In genomic region chr17:559699-560378, GRCh38 we compare ENCODE assay signal across 9 cellular contexts.
DNase-seq lines count a peak whose midpoint lies in the region; ATAC-seq and TF ChIP-seq lines count a peak whose summit lies in the region.
"Had no signal": no experiment of that assay in that cellular context is flagged by ENCODE, and none has a peak within 500 bp of the region (broad histone marks: within the 10 kb centered on the region; RNA-seq: fewer than 3 reads in every experiment).

No MANE protein-coding gene starts in this region.

- no peaks in the 10 kb centered on the region for H3K9me3 Mint-ChIP-seq in activated T-cell treated with anti-CD3 and anti-CD28 coated beads, Interleukin-2, amount 50 U/mL, for 72 hours
- no peaks in the 10 kb centered on the region for H3K9me3 Mint-ChIP-seq in activated T-cell treated with anti-CD3 and anti-CD28 coated beads, Interleukin-2, amount 50 U/mL, for 4 hours
- no peaks in the 10 kb centered on the region for H3K9me3 Mint-ChIP-seq in glutamatergic neuron (ENCODE audit: unreplicated experiment)

- peak overlapping the region; percentile 71 for H3K27ac Mint-ChIP-seq in activated T-cell treated with anti-CD3 and anti-CD28 coated beads, Interleukin-2, amount 50 U/mL, for 72 hours
- H3K27ac Mint-ChIP-seq in glutamatergic neuron (ENCODE audit: unreplicated experiment): no peak overlapping the region

- H3K36me3 ChIP-seq in uterus: no peaks in the 10 kb centered on the region

- H3K4me3 ChIP-seq in coronary artery: no peak overlapping the region
- no peak overlapping the region for H3K4me3 ChIP-seq in uterus

- H3K27ac ChIP-seq in coronary artery: peak overlapping the region; percentile 39 to 74
- H3K27ac ChIP-seq in uterus: peak overlapping the region; percentile 8 to 49
- H3K27ac ChIP-seq: C4-2B had no signal

- H3K36me3 Mint-ChIP-seq in activated T-cell treated with anti-CD3 and anti-CD28 coated beads, Interleukin-2, amount 50 U/mL, for 72 hours (ENCODE audit: insufficient read depth in 2 of 2): peaks cover 2 to 10% of the 10 kb centered on the region in 2 donors
- H3K36me3 Mint-ChIP-seq in activated T-cell treated with anti-CD3 and anti-CD28 coated beads, Interleukin-2, amount 50 U/mL, for 4 hours (ENCODE audit: insufficient read depth): peaks cover 39% of the 10 kb centered on the region
- H3K36me3 Mint-ChIP-seq in glutamatergic neuron (ENCODE audit: unreplicated experiment): peaks cover 7% of the 10 kb centered on the region

- peak overlapping the region in 1 of 2 donors; percentile 48 for H3K4me3 Mint-ChIP-seq in activated T-cell treated with anti-CD3 and anti-CD28 coated beads, Interleukin-2, amount 50 U/mL, for 72 hours
- H3K4me3 Mint-ChIP-seq in activated T-cell treated with anti-CD3 and anti-CD28 coated beads, Interleukin-2, amount 50 U/mL, for 4 hours: no peak overlapping the region
- no peak overlapping the region for H3K4me3 Mint-ChIP-seq in glutamatergic neuron (ENCODE audit: unreplicated experiment)

- no peaks in the 10 kb centered on the region for H3K27me3 Mint-ChIP-seq in activated T-cell treated with anti-CD3 and anti-CD28 coated beads, Interleukin-2, amount 50 U/mL, for 72 hours (ENCODE audit: low read depth)
- H3K27me3 Mint-ChIP-seq in activated T-cell treated with anti-CD3 and anti-CD28 coated beads, Interleukin-2, amount 50 U/mL, for 4 hours (ENCODE audit: low read depth): no peaks in the 10 kb centered on the region
- H3K27me3 Mint-ChIP-seq in glutamatergic neuron (ENCODE audit: unreplicated experiment): no peaks in the 10 kb centered on the region

- TF ChIP-seq CTCF in coronary artery (IDR thresholded peaks at IDR 0.05): no peak
- no peak for TF ChIP-seq CTCF in uterus (IDR thresholded peaks at IDR 0.05)
- TF ChIP-seq CTCF in glutamatergic neuron (IDR thresholded peaks at IDR 0.05; ENCODE audit: partially characterized antibody, unreplicated experiment): no peak

- no peaks in the 10 kb centered on the region for H3K9me3 ChIP-seq in uterus

- peaks cover 28% of the 10 kb centered on the region for H3K4me1 Mint-ChIP-seq in activated T-cell treated with anti-CD3 and anti-CD28 coated beads, Interleukin-2, amount 50 U/mL, for 72 hours (ENCODE audit: low read depth)
- no peaks in the 10 kb centered on the region for H3K4me1 Mint-ChIP-seq in activated T-cell treated with anti-CD3 and anti-CD28 coated beads, Interleukin-2, amount 50 U/mL, for 4 hours (ENCODE audit: low read depth)
- H3K4me1 Mint-ChIP-seq in glutamatergic neuron (ENCODE audit: low read depth, unreplicated experiment): peaks cover 2% of the 10 kb centered on the region

- TF ChIP-seq POLR2A in uterus (IDR thresholded peaks at IDR 0.05): no peak

- no peak for DNase-seq in activated T-cell treated with anti-CD3 and anti-CD28 coated beads, Interleukin-2, amount 50 U/mL, for 72 hours
- no peak for DNase-seq in activated T-cell treated with anti-CD3 and anti-CD28 coated beads, Interleukin-2, amount 50 U/mL, for 4 hours
- DNase-seq in coronary artery (ENCODE audit: low spot score) (no peak), lung microvascular endothelial cell (ENCODE audit: low read depth in 2 of 2) (peak; percentile 28 to 87), uterus (peak in 1 of 2 donors; percentile 23), glutamatergic neuron (no peak), NCI-H2081 (lab: John Stamatoyannopoulos, UW) (no peak)

- no peaks in the 10 kb centered on the region for H3K27me3 ChIP-seq in uterus

- H3K4me1 ChIP-seq in uterus: no peaks in the 10 kb centered on the region

- intact Hi-C loops in uterus (cut with DNase I; ENCODE audit: low total_unique reads): no loop called here

- peak; percentile 22 to 58 for ATAC-seq in activated T-cell treated with anti-CD3 and anti-CD28 coated beads, Interleukin-2, amount 50 U/mL, for 72 hours (replicated peaks in 1 of 2)
- ATAC-seq in activated T-cell treated with anti-CD3 and anti-CD28 coated beads, Interleukin-2, amount 50 U/mL, for 4 hours: no peak
- no peak for ATAC-seq in HG02981 (IDR thresholded peaks at IDR 0.05; ENCODE audit: unreplicated experiment)

Comparison
In these comparisons a context has a peak if more than half of its experiments do, and no peak if none do; other contexts are left out.
1. ATAC-seq: peak in activated T-cell treated with anti-CD3 and anti-CD28 coated beads, Interleukin-2, amount 50 U/mL, for 72 hours (2 of 2); none in activated T-cell treated with anti-CD3 and anti-CD28 coated beads, Interleukin-2, amount 50 U/mL, for 4 hours (0 of 2) and HG02981 (single experiment).
2. DNase-seq: peak in lung microvascular endothelial cell (2 of 2); none in activated T-cell treated with anti-CD3 and anti-CD28 coated beads, Interleukin-2, amount 50 U/mL, for 72 hours (0 of 2), activated T-cell treated with anti-CD3 and anti-CD28 coated beads, Interleukin-2, amount 50 U/mL, for 4 hours (single experiment), coronary artery (single experiment), glutamatergic neuron (single experiment) and NCI-H2081 (0 of 2).